Comparison of ENCODE assay signal across 5 cellular contexts in genomic region chr18:10595917-10596316, GRCh38.
DNase-seq lines count a peak whose midpoint lies in the region; ATAC-seq and TF ChIP-seq lines count a peak whose summit lies in the region.
"Not testable (repeated sequence)": the region's sequence is repeated elsewhere in the genome, so short reads cannot be mapped to it uniquely, and the experiment has no call there.

No MANE protein-coding gene starts in this region.

- H3K4me3 ChIP-seq in MG63; RWPE2 (ENCODE audit: severe bottlenecking): not testable (repeated sequence)

- H3K9me3 ChIP-seq in MG63; RWPE2 (ENCODE audit: severe bottlenecking): not testable (repeated sequence)

- H3K27ac ChIP-seq in RWPE2 (ENCODE audit: poor library complexity, severe bottlenecking); foreskin keratinocyte: not testable (repeated sequence)

- TF ChIP-seq CTCF in RWPE2 (IDR thresholded peaks at IDR 0.05; ENCODE audit: poor library complexity, severe bottlenecking); foreskin keratinocyte (conservative IDR thresholded peaks at IDR 0.05): not testable (repeated sequence)

- DNase-seq in MG63 = peak; percentile 7
- not testable (repeated sequence) for DNase-seq in RWPE2 (ENCODE audit: low spot score); activated CD4-positive, alpha-beta T cell treated with anti-CD3 and anti-CD28 coated beads, Interleukin-2, amount 10 ng/mL, durations not matched to agents 7 days and 5 days; foreskin keratinocyte

- not testable (repeated sequence) for H3K4me3 Mint-ChIP-seq in activated CD4-positive, alpha-beta T cell treated with anti-CD3 and anti-CD28 coated beads, Interleukin-2, amount 10 ng/mL, durations not matched to agents 7 days and 5 days

- POLR2A ChIA-PET in activated CD4-positive, alpha-beta T cell treated with anti-CD3 and anti-CD28 coated beads, Interleukin-2, amount 10 ng/mL, durations not matched to agents 7 days and 5 days (lab: Charles Lee) = not testable (repeated sequence)

- H3K27me3 ChIP-seq in MG63; RWPE2 (ENCODE audit: insufficient read depth, poor library complexity, severe bottlenecking); foreskin keratinocyte: not testable (repeated sequence)

- H3K27ac Mint-ChIP-seq in activated CD4-positive, alpha-beta T cell treated with anti-CD3 and anti-CD28 coated beads, Interleukin-2, amount 10 ng/mL, durations not matched to agents 7 days and 5 days = peak overlapping the region; percentile 4

- CTCF ChIA-PET in activated CD4-positive, alpha-beta T cell treated with anti-CD3 and anti-CD28 coated beads, Interleukin-2, amount 10 ng/mL, durations not matched to agents 7 days and 5 days (lab: Charles Lee) = not testable (repeated sequence)

- not testable (repeated sequence) for H3K36me3 ChIP-seq in MG63; RWPE2 (ENCODE audit: low read depth)

- not testable (repeated sequence) for H3K27me3 Mint-ChIP-seq in activated CD4-positive, alpha-beta T cell treated with anti-CD3 and anti-CD28 coated beads, Interleukin-2, amount 10 ng/mL, durations not matched to agents 7 days and 5 days

- H3K9me3 Mint-ChIP-seq in activated CD4-positive, alpha-beta T cell treated with anti-CD3 and anti-CD28 coated beads, Interleukin-2, amount 10 ng/mL, durations not matched to agents 7 days and 5 days = not testable (repeated sequence)

- not testable (repeated sequence) for H3K4me1 Mint-ChIP-seq in activated CD4-positive, alpha-beta T cell treated with anti-CD3 and anti-CD28 coated beads, Interleukin-2, amount 10 ng/mL, durations not matched to agents 7 days and 5 days

- ATAC-seq in RWPE2 (ENCODE audit: low read depth) (peak; percentile 38; the same call in 1 of the 3 replicates), esophagus mucosa (peak; percentile 97), foreskin keratinocyte (peak; percentile 35)

- H3K4me1 ChIP-seq in RWPE2 (ENCODE audit: insufficient read depth, poor library complexity, severe bottlenecking); foreskin keratinocyte: not testable (repeated sequence)

- not testable (repeated sequence) for H3K36me3 Mint-ChIP-seq in activated CD4-positive, alpha-beta T cell treated with anti-CD3 and anti-CD28 coated beads, Interleukin-2, amount 10 ng/mL, durations not matched to agents 7 days and 5 days (ENCODE audit: low read depth)

Comparison
In these comparisons a context has a peak if more than half of its experiments do, and no peak if none do; other contexts are left out.
1. ATAC-seq: peak in every context shown above with its lines; median percentile 97 in esophagus mucosa; 38 in RWPE2; 35 in foreskin keratinocyte.